ENCODE assay signal across 12 cellular contexts in genomic region chr5:116237917-116238502, GRCh38.
A peak's percentile ranks its signal among the peaks of the same experiment; 100 is the strongest.
DNase-seq lines count a peak whose midpoint lies in the region; ATAC-seq, FAIRE-seq and TF ChIP-seq lines count a peak whose summit lies in the region.
"Had no signal": no experiment of that assay in that cellular context is flagged by ENCODE, and none has a peak within 500 bp of the region (broad histone marks: within the 10 kb centered on the region; RNA-seq: fewer than 3 reads in every experiment).

No MANE protein-coding gene starts in this region.

- FAIRE-seq in endometrium (lab: Jason Lieb, UNC): peak; percentile 99

- DNase-seq in NCI-H748 (lab: John Stamatoyannopoulos, UW; ENCODE audit: unreplicated experiment): peak; percentile 18
- no peak for DNase-seq in NCI-H748 treated with DMSO at 0.1 percent for 48 hours (lab: John Stamatoyannopoulos, UW)
- peak; percentile 31 for DNase-seq in NCI-H69 (lab: John Stamatoyannopoulos, UW)
- no peak for DNase-seq in progenitor cell of endocrine pancreas (ENCODE audit: low spot score, unreplicated experiment)
- no peak for DNase-seq in activated CD8-positive, alpha-beta memory T cell treated with anti-CD3 and anti-CD28 coated beads for 24 hours
- no peak for DNase-seq in WTC11 (ENCODE audit: low spot score)
- DNase-seq: activated B cell treated with CpG ODN at 0.5 μM for 24 hours; activated T-cell treated with anti-CD3 and anti-CD28 coated beads, Interleukin-2, amount 50 U/mL, for 4 hours; KG1; naive thymus-derived CD8-positive, alpha-beta T cell had no signal

- H3K36me3 Mint-ChIP-seq in progenitor cell of endocrine pancreas (ENCODE audit: insufficient read depth) (no peaks in the 10 kb centered on the region), WTC11 (no peaks in the 10 kb centered on the region)

- H3K27ac Mint-ChIP-seq in progenitor cell of endocrine pancreas (no peak overlapping the region), WTC11 (no peak overlapping the region)
- H3K27ac Mint-ChIP-seq: activated B cell treated with CpG ODN at 0.5 μM for 24 hours; naive thymus-derived CD8-positive, alpha-beta T cell had no signal

- no peak; the same call in 1 of the 2 replicates for ATAC-seq in WTC11
- no peak for ATAC-seq in HG03139 (IDR thresholded peaks at IDR 0.05; ENCODE audit: unreplicated experiment)
- ATAC-seq: activated T-cell treated with anti-CD3 and anti-CD28 coated beads, Interleukin-2, amount 50 U/mL, for 4 hours; naive thymus-derived CD8-positive, alpha-beta T cell had no signal

- CTCF ChIA-PET in WTC11 (lab: Charles Lee): no interaction called here

- POLR2A ChIA-PET in WTC11 (lab: Charles Lee): no interaction called here

- TF ChIP-seq CTCF in progenitor cell of endocrine pancreas (IDR thresholded peaks at IDR 0.05; ENCODE audit: unreplicated experiment) (peak; percentile 45), WTC11 (IDR thresholded peaks at IDR 0.05) (no peak)

- H3K9me3 Mint-ChIP-seq in progenitor cell of endocrine pancreas (ENCODE audit: low read depth) (no peaks in the 10 kb centered on the region), WTC11 (no peaks in the 10 kb centered on the region)

- H3K4me1 Mint-ChIP-seq in progenitor cell of endocrine pancreas (ENCODE audit: low read depth): no peaks in the 10 kb centered on the region
- H3K4me1 Mint-ChIP-seq in WTC11: peaks cover 4% of the 10 kb centered on the region
- H3K4me1 Mint-ChIP-seq: activated B cell treated with CpG ODN at 0.5 μM for 24 hours had no signal

- H3K4me3 Mint-ChIP-seq in progenitor cell of endocrine pancreas (ENCODE audit: low read depth): no peak overlapping the region
- no peak overlapping the region for H3K4me3 Mint-ChIP-seq in WTC11
- H3K4me3 Mint-ChIP-seq: activated B cell treated with CpG ODN at 0.5 μM for 24 hours; activated T-cell treated with anti-CD3 and anti-CD28 coated beads, Interleukin-2, amount 50 U/mL, for 4 hours; naive thymus-derived CD8-positive, alpha-beta T cell had no signal

- H3K27me3 Mint-ChIP-seq in progenitor cell of endocrine pancreas (no peaks in the 10 kb centered on the region), WTC11 (ENCODE audit: low read depth) (no peaks in the 10 kb centered on the region)
- H3K27me3 Mint-ChIP-seq: activated B cell treated with CpG ODN at 0.5 μM for 24 hours; naive thymus-derived CD8-positive, alpha-beta T cell had no signal

TF ChIP-seq in WTC11, 78 proteins besides CTCF, POLR2A, EP300 and RAD21:
- TF ChIP-seq, protein P1, sequence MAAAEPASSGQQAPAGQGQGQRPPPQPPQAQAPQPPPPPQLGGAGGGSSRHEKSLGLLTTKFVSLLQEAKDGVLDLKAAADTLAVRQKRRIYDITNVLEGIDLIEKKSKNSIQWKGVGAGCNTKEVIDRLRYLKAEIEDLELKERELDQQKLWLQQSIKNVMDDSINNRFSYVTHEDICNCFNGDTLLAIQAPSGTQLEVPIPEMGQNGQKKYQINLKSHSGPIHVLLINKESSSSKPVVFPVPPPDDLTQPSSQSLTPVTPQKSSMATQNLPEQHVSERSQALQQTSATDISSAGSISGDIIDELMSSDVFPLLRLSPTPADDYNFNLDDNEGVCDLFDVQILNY (CRISPR knock-in tag; IDR thresholded peaks at IDR 0.05): no peak
- TF ChIP-seq OVOL2 (CRISPR knock-in tag; IDR thresholded peaks at IDR 0.05; ENCODE audit: borderline replicate concordance): no peak
- TF ChIP-seq FOXP1 (CRISPR knock-in tag; IDR thresholded peaks at IDR 0.05; ENCODE audit: borderline replicate concordance): no peak
- TF ChIP-seq, protein P2, sequence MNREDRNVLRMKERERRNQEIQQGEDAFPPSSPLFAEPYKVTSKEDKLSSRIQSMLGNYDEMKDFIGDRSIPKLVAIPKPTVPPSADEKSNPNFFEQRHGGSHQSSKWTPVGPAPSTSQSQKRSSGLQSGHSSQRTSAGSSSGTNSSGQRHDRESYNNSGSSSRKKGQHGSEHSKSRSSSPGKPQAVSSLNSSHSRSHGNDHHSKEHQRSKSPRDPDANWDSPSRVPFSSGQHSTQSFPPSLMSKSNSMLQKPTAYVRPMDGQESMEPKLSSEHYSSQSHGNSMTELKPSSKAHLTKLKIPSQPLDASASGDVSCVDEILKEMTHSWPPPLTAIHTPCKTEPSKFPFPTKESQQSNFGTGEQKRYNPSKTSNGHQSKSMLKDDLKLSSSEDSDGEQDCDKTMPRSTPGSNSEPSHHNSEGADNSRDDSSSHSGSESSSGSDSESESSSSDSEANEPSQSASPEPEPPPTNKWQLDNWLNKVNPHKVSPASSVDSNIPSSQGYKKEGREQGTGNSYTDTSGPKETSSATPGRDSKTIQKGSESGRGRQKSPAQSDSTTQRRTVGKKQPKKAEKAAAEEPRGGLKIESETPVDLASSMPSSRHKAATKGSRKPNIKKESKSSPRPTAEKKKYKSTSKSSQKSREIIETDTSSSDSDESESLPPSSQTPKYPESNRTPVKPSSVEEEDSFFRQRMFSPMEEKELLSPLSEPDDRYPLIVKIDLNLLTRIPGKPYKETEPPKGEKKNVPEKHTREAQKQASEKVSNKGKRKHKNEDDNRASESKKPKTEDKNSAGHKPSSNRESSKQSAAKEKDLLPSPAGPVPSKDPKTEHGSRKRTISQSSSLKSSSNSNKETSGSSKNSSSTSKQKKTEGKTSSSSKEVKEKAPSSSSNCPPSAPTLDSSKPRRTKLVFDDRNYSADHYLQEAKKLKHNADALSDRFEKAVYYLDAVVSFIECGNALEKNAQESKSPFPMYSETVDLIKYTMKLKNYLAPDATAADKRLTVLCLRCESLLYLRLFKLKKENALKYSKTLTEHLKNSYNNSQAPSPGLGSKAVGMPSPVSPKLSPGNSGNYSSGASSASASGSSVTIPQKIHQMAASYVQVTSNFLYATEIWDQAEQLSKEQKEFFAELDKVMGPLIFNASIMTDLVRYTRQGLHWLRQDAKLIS (CRISPR knock-in tag; IDR thresholded peaks at IDR 0.05; ENCODE audit: borderline replicate concordance): no peak
- no peak for TF ChIP-seq MXD4 (CRISPR knock-in tag; IDR thresholded peaks at IDR 0.05; ENCODE audit: borderline replicate concordance)
- TF ChIP-seq TEAD1 (CRISPR knock-in tag; IDR thresholded peaks at IDR 0.05): no peak
- TF ChIP-seq E2F1 (CRISPR knock-in tag; IDR thresholded peaks at IDR 0.05): no peak
- no peak for TF ChIP-seq MAX (CRISPR knock-in tag; IDR thresholded peaks at IDR 0.05)
- TF ChIP-seq ZNF232 (CRISPR knock-in tag; IDR thresholded peaks at IDR 0.05): no peak
- no peak for TF ChIP-seq USF2 (CRISPR knock-in tag; IDR thresholded peaks at IDR 0.05)
- TF ChIP-seq, protein P3, sequence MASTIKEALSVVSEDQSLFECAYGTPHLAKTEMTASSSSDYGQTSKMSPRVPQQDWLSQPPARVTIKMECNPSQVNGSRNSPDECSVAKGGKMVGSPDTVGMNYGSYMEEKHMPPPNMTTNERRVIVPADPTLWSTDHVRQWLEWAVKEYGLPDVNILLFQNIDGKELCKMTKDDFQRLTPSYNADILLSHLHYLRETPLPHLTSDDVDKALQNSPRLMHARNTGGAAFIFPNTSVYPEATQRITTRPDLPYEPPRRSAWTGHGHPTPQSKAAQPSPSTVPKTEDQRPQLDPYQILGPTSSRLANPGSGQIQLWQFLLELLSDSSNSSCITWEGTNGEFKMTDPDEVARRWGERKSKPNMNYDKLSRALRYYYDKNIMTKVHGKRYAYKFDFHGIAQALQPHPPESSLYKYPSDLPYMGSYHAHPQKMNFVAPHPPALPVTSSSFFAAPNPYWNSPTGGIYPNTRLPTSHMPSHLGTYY (CRISPR knock-in tag; IDR thresholded peaks at IDR 0.05): no peak

Comparison
In these comparisons a context has a peak if more than half of its experiments do, and no peak if none do; other contexts are left out.
1. DNase-seq: peak in NCI-H748 (single experiment) and NCI-H69 (single experiment); none in NCI-H748 treated with DMSO at 0.1 percent for 48 hours (single experiment), progenitor cell of endocrine pancreas (single experiment), activated CD8-positive, alpha-beta memory T cell treated with anti-CD3 and anti-CD28 coated beads for 24 hours (single experiment) and WTC11 (single experiment).